15 cellular contexts compared by ENCODE assay signal in genomic region chr2:176139621-176140020, GRCh38. TPM values are rescaled to one million over a fixed set of nuclear protein-coding genes. Genes with fewer than 3 reads are reported as not detected.
DNase-seq lines count a peak whose midpoint lies in the region; ATAC-seq and TF ChIP-seq lines count a peak whose summit lies in the region.
"Had no signal": no experiment of that assay in that cellular context is flagged by ENCODE, and none has a peak within 500 bp of the region (broad histone marks: within the 10 kb centered on the region; RNA-seq: fewer than 3 reads in every experiment).

No MANE protein-coding gene starts in this region.

- peak overlapping the region; percentile 12 for H3K4me3 Mint-ChIP-seq in glutamatergic neuron (ENCODE audit: unreplicated experiment)
- H3K4me3 Mint-ChIP-seq: activated CD4-positive, alpha-beta T cell treated with anti-CD3 and anti-CD28 coated beads, Interleukin-2, amount 10 ng/mL, durations not matched to agents 24 days and 14 days had no signal

- TF ChIP-seq CTCF in glutamatergic neuron (IDR thresholded peaks at IDR 0.05; ENCODE audit: partially characterized antibody, unreplicated experiment) = no peak

- peak overlapping the region; percentile 68 for H3K9ac ChIP-seq in skeletal muscle satellite cell (ENCODE audit: low read depth, low read length)

- H3K27me3 Mint-ChIP-seq in glutamatergic neuron (ENCODE audit: unreplicated experiment) = peaks cover 39% of the 10 kb centered on the region

- peaks cover 3% of the 10 kb centered on the region for H3K4me1 ChIP-seq in skeletal muscle satellite cell (ENCODE audit: control insufficient read depth, insufficient read depth, low read length)

- H3K36me3 ChIP-seq in skeletal muscle satellite cell (ENCODE audit: insufficient read depth, low read length) = no peaks in the 10 kb centered on the region

- H3K4me1 Mint-ChIP-seq in glutamatergic neuron (ENCODE audit: low read depth, unreplicated experiment) = no peaks in the 10 kb centered on the region

- H3K9me3 Mint-ChIP-seq in glutamatergic neuron (ENCODE audit: unreplicated experiment) = peaks cover 21% of the 10 kb centered on the region
- H3K9me3 Mint-ChIP-seq: activated CD4-positive, alpha-beta T cell treated with anti-CD3 and anti-CD28 coated beads, Interleukin-2, amount 10 ng/mL, durations not matched to agents 24 days and 14 days; activated T-helper 2 cell treated with anti-CD3 and anti-CD28 coated beads, Interferon-gamma antibody, Interleukin-2, Interleukin-4, amounts not matched to agents 10 μg/mL and 5 μg/mL and 100 μg/mL, durations not matched to agents 14 hours and 24 hours and 36 hours had no signal

- H3K4me2 ChIP-seq in skeletal muscle satellite cell (ENCODE audit: low read length) = peak overlapping the region; percentile 62

- peak; percentile 71 for DNase-seq in AG20443 (ENCODE audit: low spot score)
- DNase-seq in NCI-H1930 (lab: John Stamatoyannopoulos, UW) = peak; percentile 20 to 68
- DNase-seq in glutamatergic neuron = no peak
- DNase-seq in DMS53 (lab: John Stamatoyannopoulos, UW) = no peak
- no peak for DNase-seq in SIG-M5 treated with dmso at 0.1 percent for 504 hours (lab: John Stamatoyannopoulos, UW; ENCODE audit: unreplicated experiment)
- no peak for DNase-seq in NCI-H524 (lab: John Stamatoyannopoulos, UW)
- DNase-seq: activated CD4-positive, alpha-beta T cell treated with anti-CD3 and anti-CD28 coated beads, Interleukin-2, amount 10 ng/mL, durations not matched to agents 24 days and 14 days; mammary epithelial cell; NCI-H1105 treated with DMSO at 0.1 percent for 48 hours; NCI-H510A; stimulated activated CD4-positive, alpha-beta T cell treated with anti-CD3 and anti-CD28 coated beads, Interleukin-2, amount 100 ng/mL, for 24 hours; T-helper 2 cell had no signal

- H3K4me3 ChIP-seq in skeletal muscle satellite cell (ENCODE audit: low read length) = peak overlapping the region; percentile 24

- no peaks in the 10 kb centered on the region for H3K27me3 ChIP-seq in skeletal muscle satellite cell (ENCODE audit: control insufficient read depth, insufficient read depth, low read length)

- H3K27ac Mint-ChIP-seq in glutamatergic neuron (ENCODE audit: unreplicated experiment) = no peak overlapping the region
- H3K27ac Mint-ChIP-seq: activated CD4-positive, alpha-beta T cell treated with anti-CD3 and anti-CD28 coated beads, Interleukin-2, amount 10 ng/mL, durations not matched to agents 24 days and 14 days; activated T-helper 2 cell treated with anti-CD3 and anti-CD28 coated beads, Interferon-gamma antibody, Interleukin-2, Interleukin-4, amounts not matched to agents 10 μg/mL and 5 μg/mL and 100 μg/mL, durations not matched to agents 14 hours and 24 hours and 36 hours had no signal

- H3K9me3 ChIP-seq in skeletal muscle satellite cell (replicated peaks; ENCODE audit: low read length) = no peaks in the 10 kb centered on the region

- peaks cover 5% of the 10 kb centered on the region for H3K36me3 Mint-ChIP-seq in glutamatergic neuron (ENCODE audit: unreplicated experiment)

- no peak for ATAC-seq in GM21825 (IDR thresholded peaks at IDR 0.05; ENCODE audit: unreplicated experiment)

RNA-seq across cellular contexts. Expression of gene HOXD8, which starts 10.1 kb away (rescaled TPM):
- 0.27 TPM for total RNA-seq in glutamatergic neuron (ENCODE audit: unreplicated experiment)
- 6.6 and 9.0 TPM in 2 replicates for total RNA-seq in skeletal muscle satellite cell (2012; rRNA removed)
- total RNA-seq: activated CD4-positive, alpha-beta T cell treated with anti-CD3 and anti-CD28 coated beads, Interleukin-2, amount 10 ng/mL, durations not matched to agents 24 days and 14 days; activated T-helper 2 cell treated with anti-CD3 and anti-CD28 coated beads, Interferon-gamma antibody, Interleukin-2, Interleukin-4, amounts not matched to agents 10 μg/mL and 5 μg/mL and 100 μg/mL, durations not matched to agents 14 hours and 24 hours and 36 hours had no signal

RNA-seq across cellular contexts. Expression of gene HOXD4, which starts 11.7 kb away (rescaled TPM):
- not detected for total RNA-seq in glutamatergic neuron (ENCODE audit: unreplicated experiment)
- 1.1 and 2.5 TPM in 2 replicates for total RNA-seq in skeletal muscle satellite cell (2012; rRNA removed)
- total RNA-seq: activated CD4-positive, alpha-beta T cell treated with anti-CD3 and anti-CD28 coated beads, Interleukin-2, amount 10 ng/mL, durations not matched to agents 24 days and 14 days; activated T-helper 2 cell treated with anti-CD3 and anti-CD28 coated beads, Interferon-gamma antibody, Interleukin-2, Interleukin-4, amounts not matched to agents 10 μg/mL and 5 μg/mL and 100 μg/mL, durations not matched to agents 14 hours and 24 hours and 36 hours; mammary epithelial cell had no signal

RNA-seq across cellular contexts. Expression of gene HOXD9, which starts 17.1 kb away (rescaled TPM):
- total RNA-seq in glutamatergic neuron (ENCODE audit: unreplicated experiment) = 0.44 TPM
- 1.1 and 1.3 TPM in 2 replicates for total RNA-seq in skeletal muscle satellite cell (2012; rRNA removed)
- total RNA-seq: activated CD4-positive, alpha-beta T cell treated with anti-CD3 and anti-CD28 coated beads, Interleukin-2, amount 10 ng/mL, durations not matched to agents 24 days and 14 days; activated T-helper 2 cell treated with anti-CD3 and anti-CD28 coated beads, Interferon-gamma antibody, Interleukin-2, Interleukin-4, amounts not matched to agents 10 μg/mL and 5 μg/mL and 100 μg/mL, durations not matched to agents 14 hours and 24 hours and 36 hours; mammary epithelial cell had no signal

RNA-seq across cellular contexts. Expression of gene HOXD3, which starts 17.5 kb away (rescaled TPM):
- not detected for total RNA-seq in glutamatergic neuron (ENCODE audit: unreplicated experiment)
- 1.1 and 2.8 TPM in 2 replicates for total RNA-seq in skeletal muscle satellite cell (2012; rRNA removed)
- total RNA-seq: activated CD4-positive, alpha-beta T cell treated with anti-CD3 and anti-CD28 coated beads, Interleukin-2, amount 10 ng/mL, durations not matched to agents 24 days and 14 days; activated T-helper 2 cell treated with anti-CD3 and anti-CD28 coated beads, Interferon-gamma antibody, Interleukin-2, Interleukin-4, amounts not matched to agents 10 μg/mL and 5 μg/mL and 100 μg/mL, durations not matched to agents 14 hours and 24 hours and 36 hours; mammary epithelial cell had no signal

RNA-seq across cellular contexts. Expression of gene HOXD10, which starts 23.0 kb away (rescaled TPM):
- not detected for total RNA-seq in glutamatergic neuron (ENCODE audit: unreplicated experiment)
- 0.22 and 0.25 TPM in 2 replicates for total RNA-seq in skeletal muscle satellite cell (2012; rRNA removed)
- total RNA-seq: activated CD4-positive, alpha-beta T cell treated with anti-CD3 and anti-CD28 coated beads, Interleukin-2, amount 10 ng/mL, durations not matched to agents 24 days and 14 days; activated T-helper 2 cell treated with anti-CD3 and anti-CD28 coated beads, Interferon-gamma antibody, Interleukin-2, Interleukin-4, amounts not matched to agents 10 μg/mL and 5 μg/mL and 100 μg/mL, durations not matched to agents 14 hours and 24 hours and 36 hours; mammary epithelial cell had no signal

Comparison
In these comparisons a context has a peak if more than half of its experiments do, and no peak if none do; other contexts are left out.
1. DNase-seq: peak in AG20443 (single experiment) and NCI-H1930 (2 of 2); none in glutamatergic neuron (single experiment), DMS53 (single experiment), SIG-M5 treated with dmso at 0.1 percent for 504 hours (single experiment) and NCI-H524 (0 of 2).